In genomic region chr22:28788601-28789000, GRCh38 we compare ENCODE assay signal across 21 cellular contexts.
"Had no signal": no experiment of that assay in that cellular context is flagged by ENCODE, and none has a peak within 500 bp of the region (broad histone marks: within the 10 kb centered on the region; RNA-seq: fewer than 3 reads in every experiment).

No MANE protein-coding gene starts in this region.

- FAIRE-seq: astrocyte, endometrium, frontal cortex, kidney had no signal

- H3K4me3 Mint-ChIP-seq: activated CD4-positive, alpha-beta T cell treated with anti-CD3 and anti-CD28 coated beads, Interleukin-2, amount 10 ng/mL, durations not matched to agents 7 days and 5 days; activated CD8-positive, alpha-beta T cell treated with anti-CD3 and anti-CD28 coated beads, Interleukin-2, amount 10 ng/mL, durations not matched to agents 7 days and 5 days; activated naive CD4-positive, alpha-beta T cell treated with anti-CD3 and anti-CD28 coated beads for 36 hours; activated T-cell treated with anti-CD3 and anti-CD28 coated beads, Interleukin-2, amount 50 U/mL, for 24 hours; stimulated activated effector memory CD8-positive, alpha-beta T cell treated with anti-CD3 and anti-CD28 coated beads, Interleukin-12 subunit alpha, Interleukin-12 subunit beta, amount 100 ng/mL, for 72 hours had no signal

- H3K4me2 ChIP-seq: smooth muscle cell had no signal

- H3K9ac ChIP-seq: parathyroid adenoma had no signal

- H3K4me1 ChIP-seq: breast epithelium, parathyroid adenoma had no signal

- H3K27me3 Mint-ChIP-seq: activated CD4-positive, alpha-beta T cell treated with anti-CD3 and anti-CD28 coated beads, Interleukin-2, amount 10 ng/mL, durations not matched to agents 7 days and 5 days; activated T-cell treated with anti-CD3 and anti-CD28 coated beads, Interleukin-2, amount 50 U/mL, for 24 hours had no signal

- ATAC-seq: activated CD8-positive, alpha-beta T cell treated with anti-CD3 and anti-CD28 coated beads, Interleukin-2, amount 10 ng/mL, durations not matched to agents 7 days and 5 days; left lobe of liver; sciatic nerve; stimulated activated effector memory CD8-positive, alpha-beta T cell treated with anti-CD3 and anti-CD28 coated beads, Interleukin-12 subunit alpha, Interleukin-12 subunit beta, amount 100 ng/mL, for 72 hours had no signal

- H3K9me3 ChIP-seq: breast epithelium, stomach had no signal

- H3K4me3 ChIP-seq: breast epithelium, smooth muscle cell, stomach had no signal

- H3K36me3 ChIP-seq: breast epithelium had no signal

- H3K27me3 ChIP-seq: breast epithelium, stomach had no signal

- H3K9me3 Mint-ChIP-seq: activated CD4-positive, alpha-beta T cell treated with anti-CD3 and anti-CD28 coated beads, Interleukin-2, amount 10 ng/mL, durations not matched to agents 7 days and 5 days; activated naive CD4-positive, alpha-beta T cell treated with anti-CD3 and anti-CD28 coated beads for 36 hours; activated T-cell treated with anti-CD3 and anti-CD28 coated beads, Interleukin-2, amount 50 U/mL, for 24 hours; stimulated activated effector memory CD8-positive, alpha-beta T cell treated with anti-CD3 and anti-CD28 coated beads, Interleukin-12 subunit alpha, Interleukin-12 subunit beta, amount 100 ng/mL, for 72 hours had no signal

- H3K27ac ChIP-seq: breast epithelium, parathyroid adenoma had no signal

- H3K27ac Mint-ChIP-seq: activated CD4-positive, alpha-beta T cell treated with anti-CD3 and anti-CD28 coated beads, Interleukin-2, amount 10 ng/mL, durations not matched to agents 7 days and 5 days; activated CD8-positive, alpha-beta T cell treated with anti-CD3 and anti-CD28 coated beads, Interleukin-2, amount 10 ng/mL, durations not matched to agents 7 days and 5 days; activated naive CD4-positive, alpha-beta T cell treated with anti-CD3 and anti-CD28 coated beads for 36 hours; activated T-cell treated with anti-CD3 and anti-CD28 coated beads, Interleukin-2, amount 50 U/mL, for 24 hours; stimulated activated effector memory CD8-positive, alpha-beta T cell treated with anti-CD3 and anti-CD28 coated beads, Interleukin-12 subunit alpha, Interleukin-12 subunit beta, amount 100 ng/mL, for 72 hours had no signal

- H2AFZ ChIP-seq: parathyroid adenoma had no signal

- DNase-seq: activated CD4-positive, alpha-beta T cell treated with anti-CD3 and anti-CD28 coated beads, Interleukin-2, amount 10 ng/mL, durations not matched to agents 7 days and 5 days; activated CD8-positive, alpha-beta T cell treated with anti-CD3 and anti-CD28 coated beads, Interleukin-2, amount 10 ng/mL, durations not matched to agents 7 days and 5 days; activated naive CD4-positive, alpha-beta T cell treated with anti-CD3 and anti-CD28 coated beads for 36 hours; activated T-cell treated with anti-CD3 and anti-CD28 coated beads, Interleukin-2, amount 50 U/mL, for 24 hours; cortex of kidney; erythroblast; head of caudate nucleus; kidney; stimulated activated CD4-positive, alpha-beta T cell treated with anti-CD3 and anti-CD28 coated beads, Interleukin-4, amount 100 ng/mL, for 24 hours; stomach; T-helper 9 cell; trophoblast cell had no signal
